In genomic region chr13:51452391-51453307, GRCh38 we compare ENCODE assay signal across 8 cellular contexts. TPM values are rescaled to one million over a fixed set of nuclear protein-coding genes. Genes with fewer than 3 reads are reported as not detected.
DNase-seq lines count a peak whose midpoint lies in the region; ATAC-seq, FAIRE-seq and TF ChIP-seq lines count a peak whose summit lies in the region.

A gene with protein sequence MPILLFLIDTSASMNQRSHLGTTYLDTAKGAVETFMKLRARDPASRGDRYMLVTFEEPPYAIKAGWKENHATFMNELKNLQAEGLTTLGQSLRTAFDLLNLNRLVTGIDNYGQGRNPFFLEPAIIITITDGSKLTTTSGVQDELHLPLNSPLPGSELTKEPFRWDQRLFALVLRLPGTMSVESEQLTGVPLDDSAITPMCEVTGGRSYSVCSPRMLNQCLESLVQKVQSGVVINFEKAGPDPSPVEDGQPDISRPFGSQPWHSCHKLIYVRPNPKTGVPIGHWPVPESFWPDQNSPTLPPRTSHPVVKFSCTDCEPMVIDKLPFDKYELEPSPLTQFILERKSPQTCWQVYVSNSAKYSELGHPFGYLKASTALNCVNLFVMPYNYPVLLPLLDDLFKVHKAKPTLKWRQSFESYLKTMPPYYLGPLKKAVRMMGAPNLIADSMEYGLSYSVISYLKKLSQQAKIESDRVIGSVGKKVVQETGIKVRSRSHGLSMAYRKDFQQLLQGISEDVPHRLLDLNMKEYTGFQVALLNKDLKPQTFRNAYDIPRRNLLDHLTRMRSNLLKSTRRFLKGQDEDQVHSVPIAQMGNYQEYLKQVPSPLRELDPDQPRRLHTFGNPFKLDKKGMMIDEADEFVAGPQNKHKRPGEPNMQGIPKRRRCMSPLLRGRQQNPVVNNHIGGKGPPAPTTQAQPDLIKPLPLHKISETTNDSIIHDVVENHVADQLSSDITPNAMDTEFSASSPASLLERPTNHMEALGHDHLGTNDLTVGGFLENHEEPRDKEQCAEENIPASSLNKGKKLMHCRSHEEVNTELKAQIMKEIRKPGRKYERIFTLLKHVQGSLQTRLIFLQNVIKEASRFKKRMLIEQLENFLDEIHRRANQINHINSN (minus strand): TSS chr13:51453036. CDS start chr13:51452525, 511 bp downstream.

- under 1% methylated on average over 78 of the region's 79 CpGs for WGBS in HUES64
- WGBS in mesodermal cell (ENCODE audit: insufficient coverage in 2 of 2), 2 experiments, result 0 to 1% methylated on average over 28 to 50 of the region's 79 CpGs

- no peaks in the 10 kb centered on the region for H3K79me2 ChIP-seq in OCI-LY1 (ENCODE audit: insufficient read depth, low read length)

- DNase-seq in Calu3, result peak; percentile 95
- peak; percentile 98 for DNase-seq in activated CD8-positive, alpha-beta memory T cell treated with anti-CD3 and anti-CD28 coated beads, Interleukin-2, amount 50 U/mL, for 4 hours
- peak; percentile 97 to 99 for DNase-seq in stimulated activated CD8-positive, alpha-beta memory T cell treated with anti-CD3 and anti-CD28 coated beads, Interleukin-15, amount 100 ng/mL, for 4 hours (ENCODE audit: low read depth in 2 of 2)

- TF ChIP-seq CTCF in Calu3 (IDR thresholded peaks at IDR 0.05; ENCODE audit: unreplicated experiment) (no peak), OCI-LY1 (IDR thresholded peaks at IDR 0.05; ENCODE audit: low read length) (no peak)

- H3K9ac ChIP-seq in HUES64 (ENCODE audit: low read depth, low read length) (peak within 1 kb of the TSS; percentile 92), OCI-LY1 (ENCODE audit: low read length) (peak within 1 kb of the TSS; percentile 88)

- no peak within 1 kb of the TSS for H2AFZ ChIP-seq in OCI-LY1 (ENCODE audit: low read length)

- peak within 1 kb of the TSS; percentile 79 for H3K4me3 Mint-ChIP-seq in Calu3 (ENCODE audit: low read depth, unreplicated experiment)

- intact Hi-C loops in Calu3 (cut with micrococcal nuclease; ENCODE audit: unreplicated experiment), result loop anchor here (5.0 kb wide), 2 partner anchors 140 to 350 kb away; partner anchors contain the start of gene DHRS12

- H3K4me3 ChIP-seq in HUES64 (ENCODE audit: low read length), result peak within 1 kb of the TSS; percentile 94
- H3K4me3 ChIP-seq in OCI-LY1 (ENCODE audit: low read depth, low read length, poor library complexity, severe bottlenecking), result peak within 1 kb of the TSS; percentile 73
- H3K4me3 ChIP-seq in mesodermal cell (ENCODE audit: extremely low read depth, insufficient read depth, low read length, poor library complexity, severe bottlenecking), result peak within 1 kb of the TSS; percentile 86

- CTCF ChIA-PET in Calu3 (lab: Charles Lee), result interaction anchor here (0.5 to 2.1 kb wide), 3 partner anchors 90 to 345 kb away, joined by 3 to 10 read pairs (median 8); no protein-coding TSS in a partner anchor

- H3K4me1 ChIP-seq in HUES64 (ENCODE audit: insufficient read depth, low read length) (peaks cover 12% of the 10 kb centered on the region), OCI-LY1 (ENCODE audit: insufficient read depth, low read length, severe bottlenecking) (peaks cover 35% of the 10 kb centered on the region), mesodermal cell (ENCODE audit: control insufficient read depth, insufficient read depth, low read length, poor library complexity, severe bottlenecking) (no peaks in the 10 kb centered on the region)

- H3K9me2 ChIP-seq in OCI-LY1 (ENCODE audit: low read depth, low read length), result no peaks in the 10 kb centered on the region

- H3K27me3 Mint-ChIP-seq in Calu3 (ENCODE audit: unreplicated experiment), result no peaks in the 10 kb centered on the region

- H3K4me2 ChIP-seq in OCI-LY1 (ENCODE audit: low read length), result peak within 1 kb of the TSS; percentile 75

- H3K9me3 ChIP-seq in HUES64 (ENCODE audit: insufficient read depth, low read depth, low read length) (peaks cover 20% of the 10 kb centered on the region), OCI-LY1 (ENCODE audit: low read length) (peaks cover 11% of the 10 kb centered on the region; the same call in 1 of the 2 replicates), mesodermal cell (ENCODE audit: control insufficient read depth, low read length) (peaks cover 12% of the 10 kb centered on the region)

- FAIRE-seq in endometrium (lab: Jason Lieb, UNC), result peak; percentile 95

- H3K9me3 Mint-ChIP-seq in Calu3 (ENCODE audit: low read depth, unreplicated experiment), result peaks cover 3% of the 10 kb centered on the region

- H3K36me3 Mint-ChIP-seq in Calu3 (ENCODE audit: insufficient read depth, unreplicated experiment), result peaks cover 32% of the 10 kb centered on the region

- H4K20me1 ChIP-seq in OCI-LY1 (ENCODE audit: insufficient read depth, low read length), result no peaks in the 10 kb centered on the region

- H3K27ac ChIP-seq in HUES64 (ENCODE audit: low read depth, low read length), result peak within 1 kb of the TSS; percentile 96
- H3K27ac ChIP-seq in OCI-LY1 (ENCODE audit: low read depth, low read length, poor library complexity, severe bottlenecking), result peak within 1 kb of the TSS; percentile 86
- peak within 1 kb of the TSS; percentile 97 for H3K27ac ChIP-seq in mesodermal cell (ENCODE audit: low read depth, low read length, severe bottlenecking)

- H3K27me3 ChIP-seq in HUES64 (ENCODE audit: insufficient read depth, low read length) (no peaks in the 10 kb centered on the region), OCI-LY1 (ENCODE audit: insufficient read depth, low read length) (no peaks in the 10 kb centered on the region)

- no TSS peak for BruUV-seq in Calu3 (replicated peaks; lab: Mats Ljungman, UMichigan)

- H3K36me3 ChIP-seq in HUES64 (ENCODE audit: insufficient read depth, low read length) (peaks cover 53% of the 10 kb centered on the region), OCI-LY1 (ENCODE audit: insufficient read depth, low read length) (peaks cover 60% of the 10 kb centered on the region), mesodermal cell (ENCODE audit: control insufficient read depth, insufficient read depth, low read length) (peaks cover 44% of the 10 kb centered on the region)

- no peaks in the 10 kb centered on the region for H3K4me1 Mint-ChIP-seq in Calu3 (ENCODE audit: low read depth, unreplicated experiment)

- ATAC-seq in GM21447 (IDR thresholded peaks at IDR 0.05; ENCODE audit: unreplicated experiment), result peak; percentile 72

- H3F3A ChIP-seq in OCI-LY1 (ENCODE audit: insufficient read depth, low read length), result no peaks in the 10 kb centered on the region

- H3K27ac Mint-ChIP-seq in Calu3 (ENCODE audit: unreplicated experiment), result peak within 1 kb of the TSS; percentile 99

RNA-seq across cellular contexts. Expression of the gene that starts here (rescaled TPM):
- total RNA-seq in Calu3 (2022), result 25.3 and 27.1 TPM in 2 replicates
- 23.4 TPM for polyA plus RNA-seq in HUES64 (2013, experiment 1 of 2)
- polyA plus RNA-seq in HUES64 (2013, experiment 2 of 2), result 17.5 TPM
- 27.2 TPM for polyA plus RNA-seq in mesodermal cell (2013, experiment 1 of 2)
- polyA plus RNA-seq in mesodermal cell (2013, experiment 2 of 2), result 31.9 TPM

Comparison
In these comparisons a context has a peak if more than half of its experiments do, and no peak if none do; other contexts are left out.
1. Peak in every context shown above with its lines: DNase-seq, ATAC-seq, H3K4me3 ChIP-seq and H3K27ac ChIP-seq.